Comparison of ENCODE assay signal across 2 cellular contexts in genomic region chr2:169013628-169014026, GRCh38.
TF ChIP-seq lines count a peak whose summit lies in the region.

No MANE protein-coding gene starts in this region.

TF ChIP-seq in liver, 16 proteins besides CTCF, POLR2A, EP300 and RAD21:
- TF ChIP-seq ATF3 (IDR thresholded peaks at IDR 0.05) (no peak), TAF1 (conservative IDR thresholded peaks at IDR 0.05) (no peak), FOXA2 (IDR thresholded peaks at IDR 0.05) (no peak), MAX (IDR thresholded peaks at IDR 0.05) (no peak), NR2F2 (IDR thresholded peaks at IDR 0.05) (no peak), SP1 (IDR thresholded peaks at IDR 0.05) (no peak), GABPA (IDR thresholded peaks at IDR 0.05 in 1 of 2, conservative IDR thresholded peaks at IDR 0.05 in 1 of 2) (no peak), RXRA (IDR thresholded peaks at IDR 0.05) (no peak), ZBTB33 (IDR thresholded peaks at IDR 0.05) (no peak), HNF4A (conservative IDR thresholded peaks at IDR 0.05) (no peak), JUND (IDR thresholded peaks at IDR 0.05) (no peak), EGR1 (IDR thresholded peaks at IDR 0.05; ENCODE audit: low read depth in 2 of 2) (no peak), HNF4G (IDR thresholded peaks at IDR 0.05) (no peak), FOXA1 (IDR thresholded peaks at IDR 0.05) (no peak), YY1 (IDR thresholded peaks at IDR 0.05) (no peak)

TF ChIP-seq in HepG2, 621 proteins besides CTCF, POLR2A, EP300 and RAD21 (continued from another document):
- TF ChIP-seq FOXM1 (CRISPR knock-in tag; IDR thresholded peaks at IDR 0.05) (no peak), ARID2 (CRISPR knock-in tag; IDR thresholded peaks at IDR 0.05; ENCODE audit: borderline replicate concordance) (no peak), MEF2D (CRISPR knock-in tag; IDR thresholded peaks at IDR 0.05) (no peak), CBX5 (CRISPR knock-in tag; IDR thresholded peaks at IDR 0.05; ENCODE audit: borderline replicate concordance) (no peak), GPN1 (CRISPR knock-in tag; IDR thresholded peaks at IDR 0.05; ENCODE audit: borderline replicate concordance) (no peak), PHF20 (CRISPR knock-in tag; IDR thresholded peaks at IDR 0.05) (no peak), ATRX (CRISPR knock-in tag; IDR thresholded peaks at IDR 0.05; ENCODE audit: borderline replicate concordance) (no peak), FIP1L1 (IDR thresholded peaks at IDR 0.05; ENCODE audit: borderline replicate concordance, insufficient read depth, low read depth, low read length) (no peak), CC2D1A (CRISPR knock-in tag; IDR thresholded peaks at IDR 0.05) (no peak), SAP130 (CRISPR knock-in tag; IDR thresholded peaks at IDR 0.05; ENCODE audit: low read depth) (no peak), SOX5 (CRISPR knock-in tag; IDR thresholded peaks at IDR 0.05; ENCODE audit: borderline replicate concordance) (no peak), ZNF597 (CRISPR knock-in tag; IDR thresholded peaks at IDR 0.05) (no peak), ZNF777 (CRISPR knock-in tag; IDR thresholded peaks at IDR 0.05) (no peak), SRF (IDR thresholded peaks at IDR 0.05; ENCODE audit: low read depth, low read length) (no peak), ZSCAN12 (CRISPR knock-in tag; IDR thresholded peaks at IDR 0.05) (no peak), ARID3A (IDR thresholded peaks at IDR 0.05; ENCODE audit: low read depth, low read length) (no peak)
